Comparison of ENCODE assay signal across 8 cellular contexts in the genomic region with DNA sequence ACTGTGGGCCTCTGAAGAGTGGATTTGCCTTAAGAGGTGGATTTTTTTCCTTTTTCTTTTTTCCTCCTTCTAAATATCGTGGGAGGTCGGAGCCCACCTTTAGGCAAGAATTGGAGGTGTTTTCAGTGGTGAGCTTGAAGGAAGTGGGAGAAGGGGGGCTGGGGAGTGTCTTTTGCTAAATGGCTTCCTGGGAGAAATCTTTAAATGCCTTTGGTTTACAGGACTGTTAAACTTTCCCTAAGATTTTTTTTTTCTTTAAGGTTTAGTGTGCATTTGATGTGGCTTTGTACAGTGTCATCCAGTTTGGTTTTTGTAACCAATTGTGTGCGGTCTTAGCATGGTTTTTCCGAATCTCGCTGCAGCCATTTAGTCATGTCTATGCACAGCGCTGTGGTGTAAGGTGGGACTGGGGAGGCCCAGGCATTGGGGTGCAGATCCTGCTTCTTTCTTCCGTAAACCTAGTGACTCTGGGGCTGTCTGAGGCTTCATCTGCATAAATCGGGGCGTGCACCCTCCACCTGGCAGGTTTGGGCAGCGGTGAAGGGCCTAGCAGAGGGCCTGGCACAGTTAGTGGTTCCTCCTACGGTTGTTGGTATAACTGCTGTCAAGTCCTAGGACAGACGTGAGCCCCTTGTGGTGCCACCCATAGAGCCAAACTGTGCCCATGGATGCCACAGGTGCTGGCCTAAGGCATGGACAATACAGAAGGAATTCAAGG. TPM values are rescaled to one million over a fixed set of nuclear protein-coding genes. Genes with fewer than 3 reads are reported as not detected.
DNase-seq lines count a peak whose midpoint lies in the region; ATAC-seq and TF ChIP-seq lines count a peak whose summit lies in the region.

No MANE protein-coding gene starts in this region.

- intact Hi-C loops in lower lobe of right lung (cut with DNase I), result no loop called here

- peak; percentile 75 to 77 for ATAC-seq in activated CD4-positive, CD25-positive, alpha-beta regulatory T cell treated with anti-CD3 and anti-CD28 coated beads, Interleukin-2, amount 50 U/mL, for 24 hours
- ATAC-seq in lower lobe of right lung (peak; percentile 46 to 51), HG02884 (IDR thresholded peaks at IDR 0.05; ENCODE audit: unreplicated experiment) (no peak)

- WGBS in HUES64, result 1% methylated on average over 12 of the region's 12 CpGs

- H3K27ac ChIP-seq in HUES64 (ENCODE audit: low read depth, low read length) (peak overlapping the region; percentile 94), lower lobe of right lung (peak overlapping the region; percentile 92)

- peaks cover 36% of the 10 kb centered on the region for H3K4me1 ChIP-seq in HUES64 (ENCODE audit: insufficient read depth, low read length)
- H3K4me1 ChIP-seq in lower lobe of right lung, result peaks cover 60% of the 10 kb centered on the region

- no peak for TF ChIP-seq CTCF in lower lobe of right lung (IDR thresholded peaks at IDR 0.05)

- H3K27me3 ChIP-seq in HUES64 (ENCODE audit: insufficient read depth, low read length) (no peaks in the 10 kb centered on the region), lower lobe of right lung (ENCODE audit: low read depth) (no peaks in the 10 kb centered on the region)

- H3K9me3 ChIP-seq in HUES64 (ENCODE audit: insufficient read depth, low read depth, low read length) (no peaks in the 10 kb centered on the region), lower lobe of right lung (no peaks in the 10 kb centered on the region)

- in situ Hi-C loops in Caki2 (cut with HindIII; ENCODE audit: low pct_unique_long_range_greater_than_20kb, low sequenced_read_pairs), result no loop called here

- H3K4me3 ChIP-seq in HUES64 (ENCODE audit: low read length) (peak overlapping the region; percentile 63), lower lobe of right lung (peak overlapping the region; percentile 66)

- peaks cover 8% of the 10 kb centered on the region for H3K36me3 ChIP-seq in HUES64 (ENCODE audit: insufficient read depth, low read length)
- H3K36me3 ChIP-seq in lower lobe of right lung, result no peaks in the 10 kb centered on the region

- H3K9ac ChIP-seq in HUES64 (ENCODE audit: low read depth, low read length), result peak overlapping the region; percentile 90

- DNase-seq in Caki2 (ENCODE audit: low read depth), result peak; percentile 38
- peak; percentile 85 for DNase-seq in central memory CD4-positive, alpha-beta T cell
- peak; percentile 73 for DNase-seq in lower lobe of right lung
- peak; percentile 59 to 63 for DNase-seq in stimulated activated CD8-positive, alpha-beta memory T cell treated with anti-CD3 and anti-CD28 coated beads, Interleukin-15, amount 100 ng/mL, for 48 hours (ENCODE audit: low read depth in 2 of 2)
- no peak for DNase-seq in NCI-H345 treated with DMSO at 0.1 percent for 48 hours (lab: John Stamatoyannopoulos, UW; ENCODE audit: unreplicated experiment)

RNA-seq across cellular contexts. Expression of a gene that starts 1.3 kb away (rescaled TPM):
- 35.4 and 36.8 TPM in 2 replicates for total RNA-seq in Caki2 (2014; rRNA removed; shearing (Covaris generic); ENCODE audit: low replicate concordance)
- 85.6 TPM for polyA plus RNA-seq in HUES64 (2013, experiment 1 of 2)
- polyA plus RNA-seq in HUES64 (2013, experiment 2 of 2), result 111 TPM
- total RNA-seq in lower lobe of right lung, result 170 TPM
